Comparison of ENCODE assay signal across 30 cellular contexts in genomic region chr2:227826563-227826962, GRCh38. TPM values are rescaled to one million over a fixed set of nuclear protein-coding genes. Genes with fewer than 3 reads are reported as not detected.
A peak's percentile ranks its signal among the peaks of the same experiment; 100 is the strongest.
DNase-seq lines count a peak whose midpoint lies in the region; ATAC-seq and TF ChIP-seq lines count a peak whose summit lies in the region.
"Had no signal": no experiment of that assay in that cellular context is flagged by ENCODE, and none has a peak within 500 bp of the region (broad histone marks: within the 10 kb centered on the region; RNA-seq: fewer than 3 reads in every experiment).

No MANE protein-coding gene starts in this region.

- in situ Hi-C loops in GM23248 (cut with MboI): no loop called here

- no peaks in the 10 kb centered on the region for H3K4me1 Mint-ChIP-seq in activated CD8-positive, alpha-beta T cell treated with anti-CD3 and anti-CD28 coated beads, Interleukin-2, amount 10 ng/mL, durations not matched to agents 7 days and 5 days (ENCODE audit: low read depth)
- H3K4me1 Mint-ChIP-seq: brain, neural progenitor cell had no signal

- no peaks in the 10 kb centered on the region for H3K9me2 ChIP-seq in SK-N-SH
- no peaks in the 10 kb centered on the region for H3K9me2 ChIP-seq in GM23248 (ENCODE audit: insufficient read depth)

- no peak overlapping the region for H3K4me3 Mint-ChIP-seq in activated CD8-positive, alpha-beta T cell treated with anti-CD3 and anti-CD28 coated beads, Interleukin-2, amount 10 ng/mL, durations not matched to agents 7 days and 5 days
- H3K4me3 Mint-ChIP-seq: brain; neural progenitor cell; stimulated activated naive CD8-positive, alpha-beta T cell treated with anti-CD3 and anti-CD28 coated beads, Interleukin-15, amount 100 ng/mL, for 72 hours had no signal

- no peak overlapping the region for H3K4me2 ChIP-seq in SK-N-SH
- no peak overlapping the region for H3K4me2 ChIP-seq in GM23248 (ENCODE audit: unreplicated experiment)
- H3K4me2 ChIP-seq: neural progenitor cell, smooth muscle cell had no signal

- H3K79me2 ChIP-seq in SK-N-SH (ENCODE audit: insufficient read depth): no peaks in the 10 kb centered on the region
- no peaks in the 10 kb centered on the region for H3K79me2 ChIP-seq in GM23248 (ENCODE audit: insufficient read depth)

- H3K27ac ChIP-seq in SK-N-SH (ENCODE audit: low read depth in 2 of 2, low read length in 1 of 2) (no peak overlapping the region), GM23248 (no peak overlapping the region), foreskin keratinocyte (no peak overlapping the region)
- H3K27ac ChIP-seq: 22Rv1, neural progenitor cell, thoracic aorta, WERI-Rb-1 had no signal

- H3K4me3 ChIP-seq in SK-N-SH (ENCODE audit: low read depth in 2 of 2, low read length in 1 of 2) (no peak overlapping the region), GM23248 (no peak overlapping the region)
- H3K4me3 ChIP-seq: neural progenitor cell, smooth muscle cell, thoracic aorta had no signal

- H3K4me1 ChIP-seq in SK-N-SH (ENCODE audit: control insufficient read depth in 1 of 2, insufficient read depth in 2 of 2, low read depth in 1 of 2, low read length in 1 of 2) (no peaks in the 10 kb centered on the region), GM23248 (ENCODE audit: insufficient read depth) (no peaks in the 10 kb centered on the region), foreskin keratinocyte (peaks cover 6% of the 10 kb centered on the region)
- H3K4me1 ChIP-seq: neural progenitor cell had no signal

- H3F3A ChIP-seq in SK-N-SH (replicated peaks; ENCODE audit: insufficient read depth) (no peaks in the 10 kb centered on the region), GM23248 (ENCODE audit: insufficient read depth) (no peaks in the 10 kb centered on the region)

- H3K9me3 ChIP-seq in SK-N-SH (no peaks in the 10 kb centered on the region), GM23248 (ENCODE audit: low read depth) (no peaks in the 10 kb centered on the region)
- H3K9me3 ChIP-seq: thoracic aorta had no signal

- H3K27ac Mint-ChIP-seq in activated CD8-positive, alpha-beta T cell treated with anti-CD3 and anti-CD28 coated beads, Interleukin-2, amount 10 ng/mL, durations not matched to agents 7 days and 5 days: peak overlapping the region; percentile 37
- H3K27ac Mint-ChIP-seq: activated T-helper 2 cell treated with anti-CD3 and anti-CD28 coated beads, Interferon-gamma antibody, Interleukin-2, Interleukin-4, amounts not matched to agents 10 μg/mL and 5 μg/mL and 100 μg/mL, durations not matched to agents 14 hours and 24 hours and 36 hours; brain; neural progenitor cell had no signal

- CTCF ChIA-PET in SK-N-SH (lab: Yijun Ruan, JAX): no interaction called here
- CTCF ChIA-PET in activated CD8-positive, alpha-beta T cell treated with anti-CD3 and anti-CD28 coated beads, Interleukin-2, amount 10 ng/mL, durations not matched to agents 7 days and 5 days (lab: Charles Lee): no interaction called here

- H3K36me3 ChIP-seq in SK-N-SH (replicated peaks in 1 of 2; ENCODE audit: control insufficient read depth in 1 of 2, insufficient read depth in 2 of 2, low read length in 1 of 2): no peaks in the 10 kb centered on the region
- H3K36me3 ChIP-seq in GM23248 (ENCODE audit: low read depth): no peaks in the 10 kb centered on the region
- H3K36me3 ChIP-seq: neural progenitor cell, thoracic aorta, WERI-Rb-1 had no signal

- no peaks in the 10 kb centered on the region for H3K27me3 ChIP-seq in SK-N-SH (ENCODE audit: insufficient read depth)
- no peaks in the 10 kb centered on the region for H3K27me3 ChIP-seq in GM23248 (replicated peaks; ENCODE audit: insufficient read depth)
- H3K27me3 ChIP-seq in foreskin keratinocyte: no peaks in the 10 kb centered on the region
- H3K27me3 ChIP-seq: neural progenitor cell had no signal

- no peak for TF ChIP-seq RAD21 in SK-N-SH (IDR thresholded peaks at IDR 0.05; ENCODE audit: low read length)

- WGBS in SK-N-SH (ENCODE audit: low lambda C conversion rate): 15% methylated on average over 2 of the region's 2 CpGs
- WGBS in GM23248 (ENCODE audit: low coverage in 1 of 2, low lambda C conversion rate in 2 of 2, missing lambda C conversion rate in 2 of 2), 2 experiments: 51 to 52% methylated on average over 2 of the region's 2 CpGs

- H2AFZ ChIP-seq in SK-N-SH (ENCODE audit: low read depth) (peak overlapping the region; percentile 56; the same call in 1 of the 2 replicates), GM23248 (0 out of 2 replicates have a peak overlapping the region, but pooled peaks have one; percentile 52)
- H2AFZ ChIP-seq: neural progenitor cell had no signal

- TF ChIP-seq EP300 in SK-N-SH (IDR thresholded peaks at IDR 0.05; ENCODE audit: borderline replicate concordance in 1 of 2, low read depth in 1 of 2, low read length in 1 of 2): no peak

- no peaks in the 10 kb centered on the region for H3K36me3 Mint-ChIP-seq in activated CD8-positive, alpha-beta T cell treated with anti-CD3 and anti-CD28 coated beads, Interleukin-2, amount 10 ng/mL, durations not matched to agents 7 days and 5 days (ENCODE audit: low read depth)
- H3K36me3 Mint-ChIP-seq: brain, neural progenitor cell had no signal

- no peak overlapping the region for H3K9ac ChIP-seq in SK-N-SH
- no peak overlapping the region for H3K9ac ChIP-seq in GM23248
- H3K9ac ChIP-seq: neural progenitor cell had no signal

- TF ChIP-seq CTCF in SK-N-SH (IDR thresholded peaks at IDR 0.05) (no peak), foreskin keratinocyte (conservative IDR thresholded peaks at IDR 0.05) (no peak)

- DNase-seq in SK-N-SH (no peak), GM23248 (no peak), foreskin keratinocyte (no peak), HuH-7.5 (ENCODE audit: low spot score) (no peak)
- DNase-seq in activated CD8-positive, alpha-beta T cell treated with anti-CD3 and anti-CD28 coated beads, Interleukin-2, amount 10 ng/mL, durations not matched to agents 7 days and 5 days: no peak
- DNase-seq: activated naive CD4-positive, alpha-beta T cell treated with anti-CD3 and anti-CD28 coated beads, Interleukin-2, amount 50 U/mL, for 16 hours; IMR-90; NCI-H146; NCI-H2107; NCI-H345; NCI-H69; right cardiac atrium; SHP77 treated with DMSO at 0.1 percent for 48 hours; stimulated activated naive CD8-positive, alpha-beta T cell treated with anti-CD3 and anti-CD28 coated beads, Interleukin-15, amount 100 ng/mL, for 72 hours; WERI-Rb-1 had no signal

- ATAC-seq in SK-N-SH treated with all-trans-retinoic acid at 6 μM for 48 hours (no peak), foreskin keratinocyte (peak; percentile 56), GM21515 (IDR thresholded peaks at IDR 0.05; ENCODE audit: unreplicated experiment) (no peak), HG03097 (IDR thresholded peaks at IDR 0.05; ENCODE audit: low FRiP score, unreplicated experiment) (no peak)
- no peak for ATAC-seq in activated CD8-positive, alpha-beta T cell treated with anti-CD3 and anti-CD28 coated beads, Interleukin-2, amount 10 ng/mL, durations not matched to agents 7 days and 5 days
- ATAC-seq: HCT116; right cardiac atrium; stimulated activated naive CD8-positive, alpha-beta T cell treated with anti-CD3 and anti-CD28 coated beads, Interleukin-15, amount 100 ng/mL, for 72 hours had no signal

- H3K9me3 Mint-ChIP-seq in activated CD8-positive, alpha-beta T cell treated with anti-CD3 and anti-CD28 coated beads, Interleukin-2, amount 10 ng/mL, durations not matched to agents 7 days and 5 days (ENCODE audit: insufficient read depth): no peaks in the 10 kb centered on the region
- H3K9me3 Mint-ChIP-seq: activated T-helper 2 cell treated with anti-CD3 and anti-CD28 coated beads, Interferon-gamma antibody, Interleukin-2, Interleukin-4, amounts not matched to agents 10 μg/mL and 5 μg/mL and 100 μg/mL, durations not matched to agents 14 hours and 24 hours and 36 hours; brain; neural progenitor cell had no signal

- POLR2A ChIA-PET in SK-N-SH (lab: Yijun Ruan, JAX): no interaction called here
- POLR2A ChIA-PET in activated CD8-positive, alpha-beta T cell treated with anti-CD3 and anti-CD28 coated beads, Interleukin-2, amount 10 ng/mL, durations not matched to agents 7 days and 5 days (lab: Charles Lee): no interaction called here

- H3K27me3 Mint-ChIP-seq in activated CD8-positive, alpha-beta T cell treated with anti-CD3 and anti-CD28 coated beads, Interleukin-2, amount 10 ng/mL, durations not matched to agents 7 days and 5 days (ENCODE audit: low read depth): peaks cover 2% of the 10 kb centered on the region

- H4K20me1 ChIP-seq in SK-N-SH (ENCODE audit: insufficient read depth) (no peaks in the 10 kb centered on the region), GM23248 (ENCODE audit: insufficient read depth) (no peaks in the 10 kb centered on the region)

TF ChIP-seq in SK-N-SH, 30 proteins besides CTCF, POLR2A, EP300 and RAD21 (continues in another document):
- no peak for TF ChIP-seq RXRA (IDR thresholded peaks at IDR 0.05; ENCODE audit: borderline replicate concordance, low read depth)

RNA-seq across cellular contexts. Expression of gene CCL20, which starts 12.9 kb away (rescaled TPM):
- polyA plus RNA-seq in SK-N-SH (2012; rRNA removed) (0.12 TPM in 1 of 2 replicates, not detected in the other), GM23248 (2016; fragmentation: Nextera tagmentation; extraction: Ambion mirVana) (not detected in 2 replicates), foreskin keratinocyte (0.60 and 0.70 TPM in 2 replicates)
- 0.29 and 0.40 TPM in 2 replicates for polyA plus RNA-seq in SK-N-SH (2012; cell fraction: cytosol; rRNA removed)
- polyA plus RNA-seq in SK-N-SH (2012; cell fraction: nucleus; rRNA removed): 0.19 and 0.21 TPM in 2 replicates
- not detected in 2 replicates for total RNA-seq in GM23248 (2014; rRNA removed; shearing (Covaris generic))
- total RNA-seq in activated CD8-positive, alpha-beta T cell treated with anti-CD3 and anti-CD28 coated beads, Interleukin-2, amount 10 ng/mL, durations not matched to agents 7 days and 5 days: not detected
- total RNA-seq in foreskin keratinocyte: 0.58 and 0.81 TPM in 2 replicates
- total RNA-seq: cerebellum, IMR-90, right cardiac atrium, urinary bladder had no signal
- polyA plus RNA-seq: IMR-90, right cardiac atrium had no signal

RNA-seq across cellular contexts. Expression of gene DAW1, which starts 44.9 kb away (rescaled TPM):
- polyA plus RNA-seq in SK-N-SH (2012; rRNA removed): 1.2 and 2.4 TPM in 2 replicates
- 2.4 TPM in 2 replicates for polyA plus RNA-seq in SK-N-SH (2012; cell fraction: cytosol; rRNA removed)
- 0.94 and 1.8 TPM in 2 replicates for polyA plus RNA-seq in SK-N-SH (2012; cell fraction: nucleus; rRNA removed)
- total RNA-seq in GM23248 (2014; rRNA removed; shearing (Covaris generic)): under 0.01 and 2.1 TPM in 2 replicates
- 0.81 and 1.1 TPM in 2 replicates for polyA plus RNA-seq in GM23248 (2016; fragmentation: Nextera tagmentation; extraction: Ambion mirVana)
- total RNA-seq in activated CD8-positive, alpha-beta T cell treated with anti-CD3 and anti-CD28 coated beads, Interleukin-2, amount 10 ng/mL, durations not matched to agents 7 days and 5 days: not detected
- 0.39 and 0.44 TPM in 2 replicates for total RNA-seq in foreskin keratinocyte
- polyA plus RNA-seq in foreskin keratinocyte: 0.24 and 0.31 TPM in 2 replicates
- total RNA-seq: activated T-helper 2 cell treated with anti-CD3 and anti-CD28 coated beads, Interferon-gamma antibody, Interleukin-2, Interleukin-4, amounts not matched to agents 10 μg/mL and 5 μg/mL and 100 μg/mL, durations not matched to agents 14 hours and 24 hours and 36 hours; dermis microvascular lymphatic vessel endothelial cell; left colon; smooth muscle cell had no signal
- polyA plus RNA-seq: CD14-positive monocyte, smooth muscle cell, urinary bladder had no signal
